In the genomic region with DNA sequence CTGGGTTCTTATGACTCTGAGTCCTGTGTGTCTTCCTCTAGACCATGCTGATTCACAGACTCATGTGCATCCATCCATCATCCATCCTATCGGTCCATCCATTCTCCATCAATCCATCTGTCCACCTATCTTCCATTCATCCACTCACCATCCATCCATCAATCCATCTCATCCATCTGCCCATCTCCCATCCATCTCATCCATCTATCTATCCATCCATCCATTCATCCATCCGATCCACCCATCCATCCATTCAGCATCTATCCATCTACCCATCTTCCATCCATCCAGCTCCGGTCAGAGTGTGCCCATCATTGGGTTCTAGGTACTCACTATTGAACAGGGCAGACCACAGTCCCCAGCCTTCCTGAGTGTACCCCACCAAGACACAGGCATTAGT, we compare ENCODE assay signal across 9 cellular contexts.
"Had no signal": no experiment of that assay in that cellular context is flagged by ENCODE, and none has a peak within 500 bp of the region (broad histone marks: within the 10 kb centered on the region; RNA-seq: fewer than 3 reads in every experiment).

No MANE protein-coding gene starts in this region.

- H3K27ac ChIP-seq: heart left ventricle, left ventricle myocardium inferior, spleen, thoracic aorta had no signal

- DNase-seq: activated gamma-delta T cell treated with Interleukin-2 at 50 U/mL for 16 hours; heart left ventricle; left ventricle myocardium inferior; right cardiac atrium; SHP77; stimulated activated CD4-positive, alpha-beta T cell treated with anti-CD3 and anti-CD28 coated beads, Interleukin-1b, Interleukin-23, amount 100 ng/mL, for 48 hours; stimulated activated naive CD4-positive, alpha-beta T cell treated with Interleukin-2 at 50 U/mL for 16 hours had no signal

- H3K9me3 ChIP-seq: heart left ventricle, left ventricle myocardium inferior, spleen, thoracic aorta had no signal

- H3K27me3 ChIP-seq: heart left ventricle, spleen had no signal

- H3K4me3 ChIP-seq: heart left ventricle, left ventricle myocardium inferior, spleen, thoracic aorta had no signal
